8 cellular contexts compared by ENCODE assay signal in the genomic region with DNA sequence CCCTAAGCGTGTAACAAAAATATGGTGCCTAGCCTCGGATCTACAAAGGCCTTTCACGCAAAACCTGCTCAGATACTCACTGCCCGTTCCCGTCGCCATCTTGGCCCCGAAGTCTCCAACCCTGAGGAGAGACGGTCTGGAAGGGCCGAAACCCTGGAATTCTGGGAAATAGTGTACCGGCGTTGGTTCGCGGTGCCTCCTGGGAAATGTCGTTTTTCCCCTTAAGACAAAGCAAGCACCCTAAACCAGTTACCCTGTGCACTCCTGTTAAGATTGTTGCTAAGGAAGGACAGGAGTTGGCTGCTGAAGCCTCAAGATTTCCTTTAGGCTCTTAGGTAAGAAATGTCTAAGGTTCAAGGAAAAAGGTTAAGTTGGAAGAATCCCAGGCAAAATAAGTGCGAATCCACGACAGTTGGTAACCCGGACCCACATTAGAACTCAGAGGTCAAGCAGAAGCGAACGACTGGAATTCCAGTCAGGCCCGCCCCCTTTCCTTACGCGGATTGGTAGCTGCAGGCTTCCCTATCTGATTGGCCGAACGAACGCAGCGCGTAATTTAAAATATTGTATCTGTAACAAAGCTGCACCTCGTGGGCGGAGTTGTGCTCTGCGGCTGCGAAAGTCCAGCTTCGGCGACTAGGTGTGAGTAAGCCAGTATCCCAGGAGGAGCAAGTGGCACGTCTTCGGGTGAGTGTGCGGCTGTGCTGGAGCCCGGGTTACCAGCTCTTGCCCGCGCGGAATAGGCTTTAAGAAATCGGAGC. TPM values are rescaled to one million over a fixed set of nuclear protein-coding genes. Genes with fewer than 3 reads are reported as not detected.
DNase-seq lines count a peak whose midpoint lies in the region; ATAC-seq and TF ChIP-seq lines count a peak whose summit lies in the region.

A gene with protein sequence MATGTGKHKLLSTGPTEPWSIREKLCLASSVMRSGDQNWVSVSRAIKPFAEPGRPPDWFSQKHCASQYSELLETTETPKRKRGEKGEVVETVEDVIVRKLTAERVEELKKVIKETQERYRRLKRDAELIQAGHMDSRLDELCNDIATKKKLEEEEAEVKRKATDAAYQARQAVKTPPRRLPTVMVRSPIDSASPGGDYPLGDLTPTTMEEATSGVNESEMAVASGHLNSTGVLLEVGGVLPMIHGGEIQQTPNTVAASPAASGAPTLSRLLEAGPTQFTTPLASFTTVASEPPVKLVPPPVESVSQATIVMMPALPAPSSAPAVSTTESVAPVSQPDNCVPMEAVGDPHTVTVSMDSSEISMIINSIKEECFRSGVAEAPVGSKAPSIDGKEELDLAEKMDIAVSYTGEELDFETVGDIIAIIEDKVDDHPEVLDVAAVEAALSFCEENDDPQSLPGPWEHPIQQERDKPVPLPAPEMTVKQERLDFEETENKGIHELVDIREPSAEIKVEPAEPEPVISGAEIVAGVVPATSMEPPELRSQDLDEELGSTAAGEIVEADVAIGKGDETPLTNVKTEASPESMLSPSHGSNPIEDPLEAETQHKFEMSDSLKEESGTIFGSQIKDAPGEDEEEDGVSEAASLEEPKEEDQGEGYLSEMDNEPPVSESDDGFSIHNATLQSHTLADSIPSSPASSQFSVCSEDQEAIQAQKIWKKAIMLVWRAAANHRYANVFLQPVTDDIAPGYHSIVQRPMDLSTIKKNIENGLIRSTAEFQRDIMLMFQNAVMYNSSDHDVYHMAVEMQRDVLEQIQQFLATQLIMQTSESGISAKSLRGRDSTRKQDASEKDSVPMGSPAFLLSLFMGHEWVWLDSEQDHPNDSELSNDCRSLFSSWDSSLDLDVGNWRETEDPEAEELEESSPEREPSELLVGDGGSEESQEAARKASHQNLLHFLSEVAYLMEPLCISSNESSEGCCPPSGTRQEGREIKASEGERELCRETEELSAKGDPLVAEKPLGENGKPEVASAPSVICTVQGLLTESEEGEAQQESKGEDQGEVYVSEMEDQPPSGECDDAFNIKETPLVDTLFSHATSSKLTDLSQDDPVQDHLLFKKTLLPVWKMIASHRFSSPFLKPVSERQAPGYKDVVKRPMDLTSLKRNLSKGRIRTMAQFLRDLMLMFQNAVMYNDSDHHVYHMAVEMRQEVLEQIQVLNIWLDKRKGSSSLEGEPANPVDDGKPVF (minus strand): TSS at position 115 of the 761 bp plus-strand sequence. CDS start 16 bp downstream, at position 99.
A gene (plus strand): TSS at position 597 of the 761 bp plus-strand sequence. CDS start 569 bp downstream, outside the sequence.

- ATAC-seq in GM21619 (IDR thresholded peaks at IDR 0.05; ENCODE audit: unreplicated experiment), result peak; percentile 86

- DNase-seq in DMS53 (lab: John Stamatoyannopoulos, UW) (peak; percentile 98), OCI-M2 (lab: John Stamatoyannopoulos, UW; ENCODE audit: unreplicated experiment) (peak; percentile 93), activated T-cell treated with anti-CD3 and anti-CD28 coated beads for 24 hours (ENCODE audit: low read depth) (peak; percentile 85), erythroblast (lab: John Stamatoyannopoulos, UW) (peak; percentile 96 to 98), mucosa of gallbladder (ENCODE audit: low spot score) (peak; percentile 97)
- DNase-seq in stimulated activated CD8-positive, alpha-beta memory T cell treated with anti-CD3 and anti-CD28 coated beads, Interleukin-4, amount 100 ng/mL, for 4 hours (ENCODE audit: low read depth in 2 of 2, low spot score in 1 of 2), result peak; percentile 71 to 81

- TF ChIP-seq POLR2A in erythroblast (IDR thresholded peaks at IDR 0.05; ENCODE audit: low read length), result peak; percentile 86

- no peak for TF ChIP-seq EP300 in Ishikawa (IDR thresholded peaks at IDR 0.05; ENCODE audit: borderline replicate concordance)

- no peak for TF ChIP-seq RAD21 in Ishikawa (IDR thresholded peaks at IDR 0.05; ENCODE audit: low read depth)

TF ChIP-seq in Ishikawa, 13 proteins besides CTCF, POLR2A, EP300 and RAD21:
- peak; percentile 89 for TF ChIP-seq TAF1 (IDR thresholded peaks at IDR 0.05; ENCODE audit: low read depth)
- TF ChIP-seq ZBTB7A (IDR thresholded peaks at IDR 0.05; ENCODE audit: low read depth), result no peak
- TF ChIP-seq, protein P1, sequence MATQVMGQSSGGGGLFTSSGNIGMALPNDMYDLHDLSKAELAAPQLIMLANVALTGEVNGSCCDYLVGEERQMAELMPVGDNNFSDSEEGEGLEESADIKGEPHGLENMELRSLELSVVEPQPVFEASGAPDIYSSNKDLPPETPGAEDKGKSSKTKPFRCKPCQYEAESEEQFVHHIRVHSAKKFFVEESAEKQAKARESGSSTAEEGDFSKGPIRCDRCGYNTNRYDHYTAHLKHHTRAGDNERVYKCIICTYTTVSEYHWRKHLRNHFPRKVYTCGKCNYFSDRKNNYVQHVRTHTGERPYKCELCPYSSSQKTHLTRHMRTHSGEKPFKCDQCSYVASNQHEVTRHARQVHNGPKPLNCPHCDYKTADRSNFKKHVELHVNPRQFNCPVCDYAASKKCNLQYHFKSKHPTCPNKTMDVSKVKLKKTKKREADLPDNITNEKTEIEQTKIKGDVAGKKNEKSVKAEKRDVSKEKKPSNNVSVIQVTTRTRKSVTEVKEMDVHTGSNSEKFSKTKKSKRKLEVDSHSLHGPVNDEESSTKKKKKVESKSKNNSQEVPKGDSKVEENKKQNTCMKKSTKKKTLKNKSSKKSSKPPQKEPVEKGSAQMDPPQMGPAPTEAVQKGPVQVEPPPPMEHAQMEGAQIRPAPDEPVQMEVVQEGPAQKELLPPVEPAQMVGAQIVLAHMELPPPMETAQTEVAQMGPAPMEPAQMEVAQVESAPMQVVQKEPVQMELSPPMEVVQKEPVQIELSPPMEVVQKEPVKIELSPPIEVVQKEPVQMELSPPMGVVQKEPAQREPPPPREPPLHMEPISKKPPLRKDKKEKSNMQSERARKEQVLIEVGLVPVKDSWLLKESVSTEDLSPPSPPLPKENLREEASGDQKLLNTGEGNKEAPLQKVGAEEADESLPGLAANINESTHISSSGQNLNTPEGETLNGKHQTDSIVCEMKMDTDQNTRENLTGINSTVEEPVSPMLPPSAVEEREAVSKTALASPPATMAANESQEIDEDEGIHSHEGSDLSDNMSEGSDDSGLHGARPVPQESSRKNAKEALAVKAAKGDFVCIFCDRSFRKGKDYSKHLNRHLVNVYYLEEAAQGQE (IDR thresholded peaks at IDR 0.05; ENCODE audit: low read depth), result no peak
- TF ChIP-seq, protein P2, sequence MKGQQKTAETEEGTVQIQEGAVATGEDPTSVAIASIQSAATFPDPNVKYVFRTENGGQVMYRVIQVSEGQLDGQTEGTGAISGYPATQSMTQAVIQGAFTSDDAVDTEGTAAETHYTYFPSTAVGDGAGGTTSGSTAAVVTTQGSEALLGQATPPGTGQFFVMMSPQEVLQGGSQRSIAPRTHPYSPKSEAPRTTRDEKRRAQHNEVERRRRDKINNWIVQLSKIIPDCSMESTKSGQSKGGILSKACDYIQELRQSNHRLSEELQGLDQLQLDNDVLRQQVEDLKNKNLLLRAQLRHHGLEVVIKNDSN (IDR thresholded peaks at IDR 0.05), result peak; percentile 49; the same call in 1 of the 2 replicates
- TF ChIP-seq, protein P3, sequence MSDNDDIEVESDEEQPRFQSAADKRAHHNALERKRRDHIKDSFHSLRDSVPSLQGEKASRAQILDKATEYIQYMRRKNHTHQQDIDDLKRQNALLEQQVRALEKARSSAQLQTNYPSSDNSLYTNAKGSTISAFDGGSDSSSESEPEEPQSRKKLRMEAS (IDR thresholded peaks at IDR 0.05), result peak; percentile 95
- no peak; the same call in 1 of the 2 replicates for TF ChIP-seq CREB1 (IDR thresholded peaks at IDR 0.05; ENCODE audit: low read depth)
- peak; percentile 98 for TF ChIP-seq YY1 (IDR thresholded peaks at IDR 0.05; ENCODE audit: low read depth)
- no peak for TF ChIP-seq CEBPB (IDR thresholded peaks at IDR 0.05)
- TF ChIP-seq NFIC (IDR thresholded peaks at IDR 0.05), result 0 out of 2 replicates have a peak, but pooled peaks have one; percentile 7
- TF ChIP-seq FOXM1 (IDR thresholded peaks at IDR 0.05; ENCODE audit: borderline replicate concordance, low read depth), result peak; percentile 98
- peak; percentile 68; the same call in 1 of the 2 replicates for TF ChIP-seq EGR1 (IDR thresholded peaks at IDR 0.05)
- peak; percentile 62 for TF ChIP-seq TEAD4 (IDR thresholded peaks at IDR 0.05)
- TF ChIP-seq TCF12 (IDR thresholded peaks at IDR 0.05; ENCODE audit: low read depth), result peak; percentile 38; the same call in 1 of the 2 replicates

RNA-seq across cellular contexts. Expression of the first gene that starts in this region (rescaled TPM):
- 55.7 TPM for total RNA-seq in mucosa of gallbladder

RNA-seq across cellular contexts. Expression of the second gene that starts in this region (rescaled TPM):
- total RNA-seq in mucosa of gallbladder, result 1.5 TPM

Comparison
In these comparisons a context has a peak if more than half of its experiments do, and no peak if none do; other contexts are left out.
1. Peak in every context shown above with its lines: DNase-seq and ATAC-seq.